In genomic region chr12:45726594-45727300, GRCh38 we compare ENCODE assay signal across 8 cellular contexts. TPM values are rescaled to one million over a fixed set of nuclear protein-coding genes. Genes with fewer than 3 reads are reported as not detected.
DNase-seq lines count a peak whose midpoint lies in the region; ATAC-seq, FAIRE-seq and TF ChIP-seq lines count a peak whose summit lies in the region.

No MANE protein-coding gene starts in this region.

- H3K4me2 ChIP-seq in GM23338 (peak overlapping the region; percentile 72), GM12878 (ENCODE audit: control insufficient read depth, insufficient read depth) (0 out of 2 replicates have a peak overlapping the region, but pooled peaks have one; percentile 34), skeletal muscle satellite cell (ENCODE audit: low read length) (peak overlapping the region; percentile 89)

- no peaks in the 10 kb centered on the region for H3K9me3 Mint-ChIP-seq in GM23338

- H3K36me3 Mint-ChIP-seq in GM23338 (ENCODE audit: low read depth) = peaks cover 5% of the 10 kb centered on the region; the same call in 2 of the 3 replicates

- H3K27me3 ChIP-seq in A673 (replicated peaks; ENCODE audit: insufficient read depth, low read depth, low read length, poor library complexity) (no peaks in the 10 kb centered on the region), GM23338 (ENCODE audit: insufficient read depth) (no peaks in the 10 kb centered on the region), SJSA1 (replicated peaks) (no peaks in the 10 kb centered on the region), GM12878 (replicated peaks in 1 of 2; ENCODE audit: control insufficient read depth in 2 of 2, insufficient read depth in 2 of 2, low read length in 1 of 2) (no peaks in the 10 kb centered on the region), skeletal muscle satellite cell (ENCODE audit: control insufficient read depth, insufficient read depth, low read length) (no peaks in the 10 kb centered on the region)

- CTCF ChIA-PET in A673 (lab: Charles Lee) (interaction anchor here (2.1 kb wide), 1 partner anchor 183 kb away, joined by 11 read pairs; no protein-coding TSS in a partner anchor), GM12878 (lab: Yijun Ruan, JAX) (interaction anchor here (0.8 to 7.7 kb wide), 17 partner anchors 10 to 1306 kb away, joined by 3 to 109 read pairs (median 5); no protein-coding TSS in a partner anchor)

- no peak for TF ChIP-seq RAD21 in GM12878 (IDR thresholded peaks at IDR 0.05; ENCODE audit: insufficient read depth, low read depth, low read length)

- H2AFZ ChIP-seq in GM23338 = peak overlapping the region; percentile 77; the same call in 1 of the 2 replicates
- peak overlapping the region; percentile 94 for H2AFZ ChIP-seq in GM12878 (ENCODE audit: control insufficient read depth, low read depth, low read length)

- intact Hi-C loops in A673 (cut with micrococcal nuclease; ENCODE audit: unreplicated experiment) (loop anchor here (5.0 kb wide), 3 partner anchors 164 to 554 kb away; partner anchors contain the start of gene SCAF11), GM12878 (cut with micrococcal nuclease; ENCODE audit: unreplicated experiment) (loop anchor here (2.0 to 10.0 kb wide), 4 partner anchors 58 to 541 kb away; partner anchors contain the start of genes ANO6 and SLC38A1)

- H4K20me1 ChIP-seq in GM23338 (replicated peaks; ENCODE audit: insufficient read depth) = 0 out of 2 replicates have a peak, but pooled peaks cover 3% of the 10 kb centered on the region
- H4K20me1 ChIP-seq in GM12878 (ENCODE audit: control insufficient read depth, insufficient read depth) = no peaks in the 10 kb centered on the region

- TF ChIP-seq POLR2A in GM12878 (IDR thresholded peaks at IDR 0.05; ENCODE audit: low read depth, low read length) = no peak

- H3K79me2 ChIP-seq in GM23338 (replicated peaks; ENCODE audit: insufficient read depth) = peaks cover 48% of the 10 kb centered on the region
- H3K79me2 ChIP-seq in GM12878 (ENCODE audit: control insufficient read depth, insufficient read depth, low read length) = peaks cover 72% of the 10 kb centered on the region

- under 1% methylated on average over 42 of the region's 42 CpGs for WGBS in GM12878 (ENCODE audit: insufficient coverage, insufficient replicate concordance, low lambda C conversion rate, missing lambda C conversion rate)

- H3K27ac ChIP-seq in A673 (ENCODE audit: low read depth, low read length, poor library complexity, severe bottlenecking) = peak overlapping the region; percentile 99
- H3K27ac ChIP-seq in GM23338 (ENCODE audit: low read depth) = peak overlapping the region; percentile 94
- H3K27ac ChIP-seq in SJSA1 = peak overlapping the region; percentile 88
- peak overlapping the region; percentile 95 for H3K27ac ChIP-seq in GM12878 (ENCODE audit: control insufficient read depth, insufficient read depth)

- RAD21 ChIA-PET in GM12878 (lab: Charles Lee; ENCODE audit: unreplicated experiment) = interaction anchor here (1.0 to 7.1 kb wide), 6 partner anchors 16 to 511 kb away, joined by 3 to 79 read pairs (median 4); partner anchors contain the start of genes ANO6 and SCAF11

- SMC1A ChIA-PET in GM12878 (lab: Charles Lee; ENCODE audit: uncharacterized antibody, unreplicated experiment) = interaction anchor here (1.0 to 5.5 kb wide), 10 partner anchors 17 to 265 kb away, joined by 3 to 67 read pairs (median 4); no protein-coding TSS in a partner anchor

- H3K36me3 ChIP-seq in A673 (ENCODE audit: insufficient read depth, low read length, poor library complexity, severe bottlenecking) = peaks cover 5% of the 10 kb centered on the region
- no peaks in the 10 kb centered on the region for H3K36me3 ChIP-seq in GM23338 (ENCODE audit: insufficient read depth)
- peaks cover 8% of the 10 kb centered on the region; the same call in 1 of the 2 replicates for H3K36me3 ChIP-seq in SJSA1
- no peaks in the 10 kb centered on the region for H3K36me3 ChIP-seq in GM12878 (ENCODE audit: control insufficient read depth in 2 of 2, insufficient read depth in 2 of 2, low read length in 1 of 2)
- no peaks in the 10 kb centered on the region for H3K36me3 ChIP-seq in skeletal muscle satellite cell (ENCODE audit: insufficient read depth, low read length)

- FAIRE-seq in GM12878 (lab: Jason Lieb, UNC) = no peak

- peak; percentile 1; the same call in 2 of the 3 replicates for ATAC-seq in GM23338
- ATAC-seq in GM12878 = no peak

- in situ Hi-C loops in GM12878 (cut with MboI) = no loop called here

- peaks cover 12% of the 10 kb centered on the region; the same call in 2 of the 3 replicates for H3K4me1 Mint-ChIP-seq in GM23338

- peaks cover 15% of the 10 kb centered on the region for H3K4me1 ChIP-seq in A673 (ENCODE audit: insufficient read depth, low read length, poor library complexity, severe bottlenecking)
- H3K4me1 ChIP-seq in GM23338 (ENCODE audit: insufficient read depth) = peaks cover 15% of the 10 kb centered on the region; the same call in 1 of the 2 replicates
- peaks cover 4% of the 10 kb centered on the region; the same call in 1 of the 2 replicates for H3K4me1 ChIP-seq in SJSA1 (replicated peaks)
- H3K4me1 ChIP-seq in GM12878 (ENCODE audit: control insufficient read depth, insufficient read depth, low read length) = no peaks in the 10 kb centered on the region
- peaks cover 4% of the 10 kb centered on the region for H3K4me1 ChIP-seq in skeletal muscle satellite cell (ENCODE audit: control insufficient read depth, insufficient read depth, low read length)

- no peaks in the 10 kb centered on the region for H3K9me2 ChIP-seq in GM23338 (ENCODE audit: insufficient read depth)

- H3K27me3 Mint-ChIP-seq in GM23338 (ENCODE audit: insufficient read depth, low read depth, poor library complexity) = peaks cover 10% of the 10 kb centered on the region

- BruUV-seq in A673 (replicated peaks; lab: Mats Ljungman, UMichigan) (TSS peak; percentile 47), GM12878 (replicated peaks; lab: Mats Ljungman, UMichigan) (no TSS peak)

- POLR2A ChIA-PET in A673 (lab: Charles Lee; ENCODE audit: low non-redundant PET) = no interaction called here
- POLR2A ChIA-PET in GM12878 (lab: Charles Lee) = interaction anchor here (0.6 to 2.4 kb wide), 4 partner anchors 170 to 659 kb away, joined by 3 to 9 read pairs (median 4); no protein-coding TSS in a partner anchor

- TF ChIP-seq CTCF in A673 (conservative IDR thresholded peaks at IDR 0.05; ENCODE audit: low read depth, low read length) (no peak), GM23338 (conservative IDR thresholded peaks at IDR 0.05; ENCODE audit: low read depth in 2 of 2) (no peak), GM12878 (IDR thresholded peaks at IDR 0.05 in 2 of 3, conservative IDR thresholded peaks at IDR 0.05 in 1 of 3; ENCODE audit: control insufficient read depth in 2 of 3, extremely low read depth in 1 of 3, insufficient read depth in 1 of 3, low read depth in 3 of 3, low read length in 3 of 3) (no peak)

- H3F3A ChIP-seq in GM23338 (replicated peaks; ENCODE audit: low read depth) = no peaks in the 10 kb centered on the region

- H3K9ac ChIP-seq in GM12878 (ENCODE audit: control insufficient read depth, insufficient read depth, low read length) = peak overlapping the region; percentile 100
- peak overlapping the region; percentile 95 for H3K9ac ChIP-seq in skeletal muscle satellite cell (ENCODE audit: low read depth, low read length)

- H3K9me3 ChIP-seq in A673 (ENCODE audit: low read depth, low read length, poor library complexity, severe bottlenecking) (no peaks in the 10 kb centered on the region), SJSA1 (replicated peaks) (no peaks in the 10 kb centered on the region), GM12878 (replicated peaks; ENCODE audit: control insufficient read depth, insufficient read depth, low read length) (no peaks in the 10 kb centered on the region), iPS-18c (ENCODE audit: control insufficient read depth, insufficient read depth, low read length) (no peaks in the 10 kb centered on the region), skeletal muscle satellite cell (replicated peaks; ENCODE audit: low read length) (no peaks in the 10 kb centered on the region)

- DNase-seq in A673 (ENCODE audit: low spot score) (peak; percentile 51), GM23338 (ENCODE audit: low spot score) (peak; percentile 43), SJSA1 (ENCODE audit: low read depth in 1 of 2, low spot score in 2 of 2) (peak in 1 of 2 experiments; percentile 45), GM12878 (ENCODE audit: low read depth, low spot score) (no peak), Kasumi-1 (lab: John Stamatoyannopoulos, UW) (no peak), NCI-H1694 (lab: John Stamatoyannopoulos, UW) (no peak)

- peak overlapping the region; percentile 99 for H3K27ac Mint-ChIP-seq in GM23338

- TF ChIP-seq EP300 in GM12878 (IDR thresholded peaks at IDR 0.05; ENCODE audit: borderline replicate concordance in 1 of 2, control insufficient read depth in 1 of 2, low read depth in 2 of 2, low read length in 2 of 2) = no peak; a peak in 1 of 4 replicates

- H3K4me3 Mint-ChIP-seq in GM23338 = peak overlapping the region; percentile 83

- H3K4me3 ChIP-seq in A673 (ENCODE audit: low read depth, low read length, poor library complexity, severe bottlenecking) = peak overlapping the region; percentile 94
- H3K4me3 ChIP-seq in GM23338 = peak overlapping the region; percentile 74
- peak overlapping the region; percentile 69 for H3K4me3 ChIP-seq in SJSA1
- H3K4me3 ChIP-seq in GM12878 = peak overlapping the region; percentile 93
- H3K4me3 ChIP-seq in iPS-18c (ENCODE audit: insufficient read depth, low read depth, low read length) = peak overlapping the region; percentile 90
- H3K4me3 ChIP-seq in skeletal muscle satellite cell (ENCODE audit: low read length) = peak overlapping the region; percentile 87

RNA-seq across cellular contexts. Expression of gene ARID2, which starts 2.8 kb away (rescaled TPM):
- 60.3 and 72.2 TPM in 2 replicates for total RNA-seq in A673 (2021)
- 44.4 and 54.9 TPM in 2 replicates for total RNA-seq in GM23338 (2014; rRNA removed; shearing (Covaris generic))
- polyA plus RNA-seq in GM23338 (2016; fragmentation: Nextera tagmentation; extraction: Ambion mirVana) = 24.8 and 26.5 TPM in 2 replicates
- 6.6 and 12.0 TPM in 2 replicates for total RNA-seq in SJSA1 (2014; rRNA removed; shearing (Covaris generic))
- total RNA-seq in GM12878 (2013; cell fraction: nucleolus; rRNA removed) = 223 and 230 TPM in 2 replicates
- 20.6 and 20.7 TPM in 2 replicates for total RNA-seq in GM12878 (2014; rRNA removed)
- 23.3 and 24.2 TPM in 2 replicates for total RNA-seq in GM12878 (2014; rRNA removed; fragmentation: Illumina TruSeq; extraction: Trizol)
- 19.8 and 21.3 TPM in 2 replicates for total RNA-seq in GM12878 (2021)
- 3.8 TPM for polyA plus RNA-seq in GM12878 (2011; ENCODE audit: low read depth)
- 29.8 and 30.2 TPM in 2 replicates for polyA plus RNA-seq in GM12878 (2011; rRNA removed)
- polyA plus RNA-seq in GM12878 (2011; cell fraction: cytosol; rRNA removed) = 18.6 and 19.1 TPM in 2 replicates
- 29.1 and 41.0 TPM in 2 replicates for polyA plus RNA-seq in GM12878 (2011; cell fraction: nucleus; rRNA removed)
- 5.5 and 5.6 TPM in 2 replicates for polyA plus RNA-seq in GM12878 (2012)
- 13.5 and 13.6 TPM in 2 replicates for polyA plus RNA-seq in GM12878 (2014; fragmentation: Illumina TruSeq; extraction: Trizol)
- polyA plus RNA-seq in GM12878 (2014; fragmentation: Nextera tagmentation; extraction: Ambion mirVana) = 10 to 100 TPM in 1 of 2 experiments, 1 to 10 TPM in 1; 9.7 to 24.7 TPM
- polyA plus RNA-seq in GM12878 (2014; rRNA removed) = 8.5 and 9.2 TPM in 2 replicates
- polyA plus RNA-seq in GM12878 (2016; fragmentation: Nextera tagmentation; extraction: Ambion mirVana) = 10 to 100 TPM; 16.5 to 20.0 TPM
- polyA minus RNA-seq in GM12878 (2011; rRNA and poly(A)+ RNA removed) = 103 and 134 TPM in 2 replicates
- 21.1 and 27.6 TPM in 2 replicates for polyA minus RNA-seq in GM12878 (2011; cell fraction: cytosol; rRNA and poly(A)+ RNA removed)
- polyA minus RNA-seq in GM12878 (2011; cell fraction: nucleus; rRNA and poly(A)+ RNA removed) = 91.2 and 134 TPM in 2 replicates
- 10.9 and 13.3 TPM in 2 replicates for total RNA-seq in skeletal muscle satellite cell (2012; rRNA removed)

Comparison
In these comparisons a context has a peak if more than half of its experiments do, and no peak if none do; other contexts are left out.
1. DNase-seq: peak in A673 (single experiment) and GM23338 (single experiment); none in GM12878 (single experiment), Kasumi-1 (0 of 2) and NCI-H1694 (single experiment).
2. H3K4me2 ChIP-seq: peak in every context shown above with its lines; median percentile 89 in skeletal muscle satellite cell; 72 in GM23338; 34 in GM12878.
3. Peak in every context shown above with its lines, with median percentiles within 50 percentile points of each other: H3K27ac ChIP-seq and H3K4me3 ChIP-seq.